Comparison of ENCODE assay signal across 10 cellular contexts in the genomic region with DNA sequence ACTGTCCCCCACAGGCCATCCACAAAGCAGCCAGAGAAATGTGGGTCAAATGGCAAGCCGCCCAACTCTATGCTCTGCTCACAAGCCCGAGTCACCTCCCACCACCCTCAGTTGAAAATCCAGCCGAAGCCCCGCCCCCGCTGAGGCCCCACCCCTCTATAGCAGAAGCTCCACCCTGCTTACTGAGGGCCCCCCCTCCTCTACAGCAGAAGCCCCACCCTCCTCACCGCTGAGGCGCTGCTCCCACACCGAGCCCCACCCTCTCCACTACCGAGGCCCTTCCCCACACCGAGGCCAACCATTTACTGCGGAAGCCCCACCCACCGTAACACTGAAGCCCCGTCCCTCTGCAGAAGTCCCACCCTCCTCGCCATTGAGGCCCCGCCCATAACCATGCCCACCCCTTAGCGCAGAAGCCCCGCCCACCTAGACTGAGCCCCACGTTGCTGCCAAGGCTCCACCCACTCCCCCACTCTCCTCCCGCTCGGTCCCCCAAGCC. TPM values are rescaled to one million over a fixed set of nuclear protein-coding genes. Genes with fewer than 3 reads are reported as not detected.
A peak's percentile ranks its signal among the peaks of the same experiment; 100 is the strongest.
DNase-seq lines count a peak whose midpoint lies in the region; ATAC-seq, FAIRE-seq and TF ChIP-seq lines count a peak whose summit lies in the region.
"Had no signal": no experiment of that assay in that cellular context is flagged by ENCODE, and none has a peak within 500 bp of the region (broad histone marks: within the 10 kb centered on the region; RNA-seq: fewer than 3 reads in every experiment).

No MANE protein-coding gene starts in this region.

- H3K27ac Mint-ChIP-seq in natural killer cell treated with Interleukin-12 subunit alpha and Interleukin-12 subunit beta and Interleukin-15 and Interleukin-18, amount 100 ng/mL, for 72 hours = peak overlapping the region in 1 of 2 donors; percentile 45

- no peak for TF ChIP-seq CTCF in D721Med (IDR thresholded peaks at IDR 0.05; ENCODE audit: insufficient read depth, missing control alignments)

- H3K4me1 Mint-ChIP-seq in natural killer cell treated with Interleukin-12 subunit alpha and Interleukin-12 subunit beta and Interleukin-15 and Interleukin-18, amount 100 ng/mL, for 72 hours (ENCODE audit: low read depth in 2 of 2) = no peaks in the 10 kb centered on the region

- peak; percentile 32 to 59 for ATAC-seq in natural killer cell treated with Interleukin-12 subunit alpha and Interleukin-12 subunit beta and Interleukin-15 and Interleukin-18, amount 100 ng/mL, for 72 hours
- ATAC-seq in HG02981 (IDR thresholded peaks at IDR 0.05; ENCODE audit: unreplicated experiment) (no peak), HG03469 (IDR thresholded peaks at IDR 0.05; ENCODE audit: unreplicated experiment) (no peak)

- no peaks in the 10 kb centered on the region for H3K36me3 Mint-ChIP-seq in natural killer cell treated with Interleukin-12 subunit alpha and Interleukin-12 subunit beta and Interleukin-15 and Interleukin-18, amount 100 ng/mL, for 72 hours

- FAIRE-seq in D721Med (lab: Jason Lieb, UNC) = no peak
- FAIRE-seq: colon had no signal

- H3K27me3 Mint-ChIP-seq in natural killer cell treated with Interleukin-12 subunit alpha and Interleukin-12 subunit beta and Interleukin-15 and Interleukin-18, amount 100 ng/mL, for 72 hours = no peaks in the 10 kb centered on the region

- no peak overlapping the region for H3K4me3 Mint-ChIP-seq in natural killer cell treated with Interleukin-12 subunit alpha and Interleukin-12 subunit beta and Interleukin-15 and Interleukin-18, amount 100 ng/mL, for 72 hours

- peak; percentile 29 for DNase-seq in Daoy (ENCODE audit: low read depth)
- DNase-seq in NAMALWA (ENCODE audit: low spot score) = peak; percentile 93
- peak; percentile 79 for DNase-seq in cerebellar cortex (ENCODE audit: low spot score)
- no peak for DNase-seq in natural killer cell treated with Interleukin-12 subunit alpha and Interleukin-12 subunit beta and Interleukin-15 and Interleukin-18, amount 100 ng/mL, for 72 hours (ENCODE audit: low spot score)
- DNase-seq in RPMI8226 = no peak
- DNase-seq in D721Med (ENCODE audit: insufficient read length, low spot score) = no peak
- DNase-seq: NCI-H1694 treated with DMSO at 0.1 percent for 48 hours had no signal

- H3K9me3 Mint-ChIP-seq in natural killer cell treated with Interleukin-12 subunit alpha and Interleukin-12 subunit beta and Interleukin-15 and Interleukin-18, amount 100 ng/mL, for 72 hours = no peaks in the 10 kb centered on the region

RNA-seq across cellular contexts. Expression of a gene that starts 8.8 kb away (rescaled TPM):
- 154 and 171 TPM in 2 replicates for total RNA-seq in Daoy (2014; rRNA removed; shearing (Covaris generic))
- total RNA-seq in natural killer cell treated with Interleukin-12 subunit alpha and Interleukin-12 subunit beta and Interleukin-15 and Interleukin-18, amount 100 ng/mL, for 72 hours = 100 to 1,000 TPM; 107 to 195 TPM

RNA-seq across cellular contexts. Expression of a gene that starts 39.6 kb away (rescaled TPM):
- 6.5 and 6.8 TPM in 2 replicates for total RNA-seq in Daoy (2014; rRNA removed; shearing (Covaris generic))
- total RNA-seq in natural killer cell treated with Interleukin-12 subunit alpha and Interleukin-12 subunit beta and Interleukin-15 and Interleukin-18, amount 100 ng/mL, for 72 hours = 10 to 100 TPM in 1 of 2 donors, 1 to 10 TPM in 1; 8.3 to 10.3 TPM

RNA-seq across cellular contexts. Expression of a gene that starts 44.7 kb away (rescaled TPM):
- 77.1 and 109 TPM in 2 replicates for total RNA-seq in Daoy (2014; rRNA removed; shearing (Covaris generic))
- 100 to 1,000 TPM; 125 to 175 TPM for total RNA-seq in natural killer cell treated with Interleukin-12 subunit alpha and Interleukin-12 subunit beta and Interleukin-15 and Interleukin-18, amount 100 ng/mL, for 72 hours

Comparison
In these comparisons a context has a peak if more than half of its experiments do, and no peak if none do; other contexts are left out.
1. DNase-seq: peak in Daoy (single experiment), NAMALWA (single experiment) and cerebellar cortex (single experiment); none in natural killer cell treated with Interleukin-12 subunit alpha and Interleukin-12 subunit beta and Interleukin-15 and Interleukin-18, amount 100 ng/mL, for 72 hours (single experiment), RPMI8226 (single experiment) and D721Med (single experiment).
2. ATAC-seq: peak in natural killer cell treated with Interleukin-12 subunit alpha and Interleukin-12 subunit beta and Interleukin-15 and Interleukin-18, amount 100 ng/mL, for 72 hours (2 of 2); none in HG02981 (single experiment) and HG03469 (single experiment).